In the genomic region with DNA sequence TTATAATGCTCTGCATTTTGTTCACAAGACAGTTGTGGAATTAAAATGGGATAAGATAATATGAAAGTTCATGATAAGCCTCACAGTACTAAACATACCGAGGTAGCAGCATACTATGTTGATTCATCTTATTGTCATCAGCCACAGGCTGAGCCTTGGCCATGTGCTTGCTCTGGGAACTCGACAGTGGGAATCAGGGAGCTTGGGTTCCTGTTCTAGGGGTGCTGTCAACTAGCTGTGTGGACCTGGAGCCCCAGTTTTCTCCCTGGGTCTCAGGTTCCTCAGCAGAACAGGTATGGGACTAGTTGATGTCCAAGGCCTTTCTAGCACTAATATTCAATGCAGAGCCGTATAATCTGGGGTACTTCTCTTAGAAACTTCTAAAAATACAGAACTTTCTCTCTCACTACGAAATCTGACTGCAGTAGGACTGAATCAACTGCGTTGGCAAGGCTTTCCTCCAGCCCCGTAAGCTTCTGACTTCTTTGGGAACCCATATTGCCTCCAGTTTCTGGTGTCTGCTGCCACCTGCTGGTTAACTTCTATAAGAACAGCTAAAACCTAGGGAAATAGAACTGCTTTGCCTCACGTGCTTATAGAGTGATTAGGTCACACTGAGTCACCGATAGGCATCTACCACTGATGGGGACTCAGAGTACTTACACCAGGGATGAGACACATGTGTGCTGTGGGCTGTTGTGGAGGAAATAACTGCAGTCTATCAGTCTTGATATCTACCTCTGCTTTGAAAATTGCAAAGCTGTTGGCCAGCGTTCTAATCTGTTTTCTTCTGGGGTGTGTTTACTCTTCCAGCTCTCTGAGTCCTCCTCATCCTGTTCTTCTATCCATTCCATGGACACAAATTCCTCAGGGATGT, we compare ENCODE assay signal across 8 cellular contexts.
DNase-seq lines count a peak whose midpoint lies in the region; ATAC-seq, FAIRE-seq and TF ChIP-seq lines count a peak whose summit lies in the region.

No MANE protein-coding gene starts in this region.

- FAIRE-seq in HTR-8/SVneo (lab: Jason Lieb, UNC), result peak; percentile 54

- H3K27me3 Mint-ChIP-seq in activated CD8-positive, alpha-beta memory T cell treated with anti-CD3 and anti-CD28 coated beads, Interleukin-2, amount 10 ng/mL, durations not matched to agents 7 days and 5 days, result peaks cover 3% of the 10 kb centered on the region
- H3K27me3 Mint-ChIP-seq in endodermal cell (ENCODE audit: insufficient read depth), result peaks cover 3% of the 10 kb centered on the region

- no peaks in the 10 kb centered on the region for H3K9me3 Mint-ChIP-seq in activated CD8-positive, alpha-beta memory T cell treated with anti-CD3 and anti-CD28 coated beads, Interleukin-2, amount 10 ng/mL, durations not matched to agents 7 days and 5 days (ENCODE audit: low read depth)
- no peaks in the 10 kb centered on the region for H3K9me3 Mint-ChIP-seq in endodermal cell

- ATAC-seq in GM19324 (IDR thresholded peaks at IDR 0.05; ENCODE audit: low FRiP score, unreplicated experiment), result peak; percentile 48
- peak; percentile 100 for ATAC-seq in activated CD8-positive, alpha-beta memory T cell treated with anti-CD3 and anti-CD28 coated beads, Interleukin-2, amount 10 ng/mL, durations not matched to agents 7 days and 5 days

- TF ChIP-seq CTCF in endodermal cell (conservative IDR thresholded peaks at IDR 0.05), result peak; percentile 92

- no peaks in the 10 kb centered on the region for H3K27me3 ChIP-seq in NT2/D1 (ENCODE audit: insufficient read depth, insufficient read length)
- peaks cover 10% of the 10 kb centered on the region for H3K27me3 ChIP-seq in endodermal cell (ENCODE audit: control insufficient read depth, insufficient read depth, low read length, poor library complexity, severe bottlenecking)

- H3K9ac ChIP-seq in NT2/D1 (ENCODE audit: insufficient read length, low read depth) (peak overlapping the region; percentile 12), endodermal cell (ENCODE audit: extremely low read depth, low read length, poor library complexity, severe bottlenecking) (no peak overlapping the region)

- peaks cover 21% of the 10 kb centered on the region for H3K4me1 Mint-ChIP-seq in activated CD8-positive, alpha-beta memory T cell treated with anti-CD3 and anti-CD28 coated beads, Interleukin-2, amount 10 ng/mL, durations not matched to agents 7 days and 5 days
- peaks cover 8% of the 10 kb centered on the region for H3K4me1 Mint-ChIP-seq in endodermal cell

- no peak overlapping the region for H3K4me3 Mint-ChIP-seq in activated CD8-positive, alpha-beta memory T cell treated with anti-CD3 and anti-CD28 coated beads, Interleukin-2, amount 10 ng/mL, durations not matched to agents 7 days and 5 days
- H3K4me3 Mint-ChIP-seq in endodermal cell, result no peak overlapping the region

- peaks cover 64% of the 10 kb centered on the region for H3K36me3 ChIP-seq in NT2/D1 (ENCODE audit: insufficient read depth, insufficient read length, low read length)
- no peaks in the 10 kb centered on the region for H3K36me3 ChIP-seq in endodermal cell (ENCODE audit: control insufficient read depth, insufficient read depth, low read length)

- 39 to 45% methylated on average over 9 of the region's 9 CpGs for WGBS in endodermal cell (ENCODE audit: insufficient coverage in 1 of 2, insufficient read length in 1 of 2), 2 experiments

- H3K36me3 Mint-ChIP-seq in activated CD8-positive, alpha-beta memory T cell treated with anti-CD3 and anti-CD28 coated beads, Interleukin-2, amount 10 ng/mL, durations not matched to agents 7 days and 5 days, result peaks cover 7% of the 10 kb centered on the region
- no peaks in the 10 kb centered on the region for H3K36me3 Mint-ChIP-seq in endodermal cell (ENCODE audit: low read depth)

- H3K27ac Mint-ChIP-seq in activated CD8-positive, alpha-beta memory T cell treated with anti-CD3 and anti-CD28 coated beads, Interleukin-2, amount 10 ng/mL, durations not matched to agents 7 days and 5 days, result peak overlapping the region; percentile 42
- peak overlapping the region; percentile 27 for H3K27ac Mint-ChIP-seq in endodermal cell

- no peak overlapping the region for H3K27ac ChIP-seq in endodermal cell (ENCODE audit: low read depth, low read length)

- no peak overlapping the region for H3K4me3 ChIP-seq in NT2/D1 (ENCODE audit: insufficient read length, low read depth)
- H3K4me3 ChIP-seq in endodermal cell (ENCODE audit: low read length), result no peak overlapping the region

- CTCF ChIA-PET in activated CD8-positive, alpha-beta memory T cell treated with anti-CD3 and anti-CD28 coated beads, Interleukin-2, amount 10 ng/mL, durations not matched to agents 7 days and 5 days (lab: Charles Lee), result interaction anchor here (0.7 to 5.9 kb wide), 42 partner anchors 8 to 447 kb away, joined by 3 to 104 read pairs (median 4); partner anchors contain the start of genes APOBEC4 and ARPC5

- H3K9me3 ChIP-seq in NT2/D1 (ENCODE audit: insufficient read depth, low read length) (no peaks in the 10 kb centered on the region), endodermal cell (ENCODE audit: control insufficient read depth, low read length) (no peaks in the 10 kb centered on the region)

- DNase-seq in AML-193 (lab: John Stamatoyannopoulos, UW), result peak; percentile 81 to 88
- peak; percentile 90 for DNase-seq in HTR-8/SVneo (ENCODE audit: insufficient read length, low spot score)
- DNase-seq in NT2/D1 (ENCODE audit: low read depth, low spot score), result peak; percentile 94
- peak; percentile 84 for DNase-seq in activated CD8-positive, alpha-beta memory T cell treated with anti-CD3 and anti-CD28 coated beads, Interleukin-2, amount 10 ng/mL, durations not matched to agents 7 days and 5 days
- DNase-seq in endodermal cell, result peak; percentile 85
- DNase-seq in middle frontal gyrus (ENCODE audit: extremely low spot score, low spot score), result peak; percentile 88
- peak; percentile 21 to 37 for DNase-seq in stimulated activated CD8-positive, alpha-beta memory T cell treated with anti-CD3 and anti-CD28 coated beads, Interleukin-2, amount 100 ng/mL, for 1 hour (ENCODE audit: low read depth in 2 of 2)

- H3K4me1 ChIP-seq in NT2/D1 (ENCODE audit: insufficient read depth, insufficient read length) (peaks cover 2% of the 10 kb centered on the region), endodermal cell (ENCODE audit: control insufficient read depth, insufficient read depth, low read length) (no peaks in the 10 kb centered on the region)

Comparison
In these comparisons a context has a peak if more than half of its experiments do, and no peak if none do; other contexts are left out.
1. DNase-seq: peak in every context shown above with its lines; median percentile 94 in NT2/D1; 90 in HTR-8/SVneo; 88 in middle frontal gyrus; 85 in endodermal cell; 84 in AML-193; 84 in activated CD8-positive, alpha-beta memory T cell treated with anti-CD3 and anti-CD28 coated beads, Interleukin-2, amount 10 ng/mL, durations not matched to agents 7 days and 5 days; 29 in stimulated activated CD8-positive, alpha-beta memory T cell treated with anti-CD3 and anti-CD28 coated beads, Interleukin-2, amount 100 ng/mL, for 1 hour.